In the genomic region with DNA sequence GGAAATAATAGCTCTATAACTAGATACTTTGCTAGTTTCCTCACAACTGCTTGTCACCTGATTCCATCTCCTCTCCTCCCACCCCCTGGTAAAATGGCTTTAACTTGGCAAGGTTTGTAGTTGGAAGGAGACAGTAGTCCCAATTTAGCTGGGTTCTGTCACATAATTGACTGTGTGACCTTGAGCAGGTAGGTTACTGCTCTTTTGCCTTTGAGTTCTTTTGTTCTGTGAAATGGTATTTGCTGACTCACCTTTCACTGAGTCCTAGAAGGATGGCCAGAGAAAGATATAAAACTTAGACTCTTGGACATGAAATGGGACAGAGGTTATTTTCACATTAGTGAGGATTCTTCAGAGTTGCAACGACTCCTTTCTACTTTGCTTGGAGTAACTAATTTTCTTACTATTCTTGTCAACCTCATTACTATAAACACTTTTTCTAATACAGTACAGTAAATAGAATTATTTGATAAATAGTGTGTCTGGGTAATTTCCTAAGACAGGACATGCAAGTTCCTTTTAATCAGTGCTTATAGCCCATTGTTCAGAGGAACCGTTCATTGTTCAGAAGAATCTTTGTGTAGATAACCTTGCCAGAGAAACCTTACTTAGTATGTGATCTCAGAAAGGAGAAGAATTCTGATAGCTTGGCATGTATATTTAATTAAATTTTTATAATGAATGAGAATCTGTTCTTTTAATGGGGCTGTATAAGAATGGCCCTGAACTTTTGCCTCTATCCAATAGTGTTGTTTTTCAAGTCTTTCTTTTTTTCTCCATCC, we compare ENCODE assay signal across 15 cellular contexts. TPM values are rescaled to one million over a fixed set of nuclear protein-coding genes. Genes with fewer than 3 reads are reported as not detected.
A peak's percentile ranks its signal among the peaks of the same experiment; 100 is the strongest.
DNase-seq lines count a peak whose midpoint lies in the region; ATAC-seq and TF ChIP-seq lines count a peak whose summit lies in the region.
"Had no signal": no experiment of that assay in that cellular context is flagged by ENCODE, and none has a peak within 500 bp of the region (broad histone marks: within the 10 kb centered on the region; RNA-seq: fewer than 3 reads in every experiment).

No MANE protein-coding gene starts in this region.

- peaks cover 96% of the 10 kb centered on the region for H3K79me2 ChIP-seq in Karpas-422 (ENCODE audit: low read length)
- H3K79me2 ChIP-seq in SU-DHL-6 (ENCODE audit: insufficient read depth, low read length), result peaks cover 98% of the 10 kb centered on the region

- H3K36me3 ChIP-seq in Karpas-422 (ENCODE audit: insufficient read depth, low read length) (no peaks in the 10 kb centered on the region), SU-DHL-6 (ENCODE audit: low read length) (0 out of 2 replicates have a peak, but pooled peaks cover 3% of the 10 kb centered on the region), iPS-18a (ENCODE audit: control insufficient read depth, low read depth, low read length) (no peaks in the 10 kb centered on the region)
- H3K36me3 ChIP-seq: brain microvascular endothelial cell had no signal

- no peaks in the 10 kb centered on the region for H3K9me3 ChIP-seq in Karpas-422 (ENCODE audit: low read length)
- no peaks in the 10 kb centered on the region for H3K9me3 ChIP-seq in SU-DHL-6 (ENCODE audit: insufficient read depth, low read length)
- no peaks in the 10 kb centered on the region for H3K9me3 ChIP-seq in iPS-18a (ENCODE audit: control insufficient read depth, low read depth, low read length)

- H3K27ac Mint-ChIP-seq in stimulated activated naive B cell treated with anti-CD40 and anti-IgM and Interleukin-4, amounts not matched to agents 10 μg/mL and 1 μg/mL and 100 μg/mL, for 72 hours, result peak overlapping the region; percentile 25
- no peak overlapping the region for H3K27ac Mint-ChIP-seq in activated CD4-positive, alpha-beta memory T cell treated with anti-CD3 and anti-CD28 coated beads for 36 hours
- H3K27ac Mint-ChIP-seq: activated B cell treated with CpG ODN at 0.5 μM for 24 hours; activated CD8-positive, alpha-beta memory T cell treated with anti-CD3 and anti-CD28 coated beads, Interleukin-2, amount 10 ng/mL, durations not matched to agents 7 days and 5 days; immature natural killer cell had no signal

- H3K27ac ChIP-seq in Karpas-422 (ENCODE audit: low read length) (peak overlapping the region; percentile 14; the same call in 1 of the 2 replicates), SU-DHL-6 (ENCODE audit: low read depth, low read length) (peak overlapping the region; percentile 45; the same call in 1 of the 2 replicates), iPS-18a (ENCODE audit: low read length) (peak overlapping the region; percentile 49)
- H3K27ac ChIP-seq: brain microvascular endothelial cell, C4-2B had no signal

- H3K4me1 ChIP-seq in Karpas-422 (ENCODE audit: low read length), result peaks cover 74% of the 10 kb centered on the region
- H3K4me1 ChIP-seq in iPS-18a (ENCODE audit: control insufficient read depth, low read depth, low read length), result peaks cover 16% of the 10 kb centered on the region

- intact Hi-C loops in activated CD4-positive, alpha-beta memory T cell treated with anti-CD3 and anti-CD28 coated beads for 36 hours (cut with micrococcal nuclease), result no loop called here

- no peak overlapping the region for H2AFZ ChIP-seq in Karpas-422 (ENCODE audit: low read length)
- H2AFZ ChIP-seq in SU-DHL-6 (ENCODE audit: low read depth, low read length, severe bottlenecking), result no peak overlapping the region

- H3K4me2 ChIP-seq in Karpas-422 (ENCODE audit: low read depth, low read length, poor library complexity, severe bottlenecking), result peak overlapping the region; percentile 6
- H3K4me2 ChIP-seq in SU-DHL-6 (ENCODE audit: low read depth, low read length, poor library complexity, severe bottlenecking), result peak overlapping the region; percentile 41

- no peak for DNase-seq in Karpas-422
- no peak for DNase-seq in stimulated activated naive B cell treated with anti-CD40 and anti-IgM and Interleukin-4, amounts not matched to agents 10 μg/mL and 1 μg/mL and 100 μg/mL, for 72 hours
- no peak for DNase-seq in activated CD4-positive, alpha-beta memory T cell treated with anti-CD3 and anti-CD28 coated beads for 36 hours
- DNase-seq: activated B cell treated with CpG ODN at 0.5 μM for 24 hours; activated CD8-positive, alpha-beta memory T cell treated with anti-CD3 and anti-CD28 coated beads, Interleukin-2, amount 10 ng/mL, durations not matched to agents 7 days and 5 days; brain microvascular endothelial cell; effector CD4-positive, alpha-beta T cell; immature natural killer cell; NCI-H1092 treated with DMSO at 0.1 percent for 48 hours; NCI-H345 had no signal

- H3K27me3 Mint-ChIP-seq in stimulated activated naive B cell treated with anti-CD40 and anti-IgM and Interleukin-4, amounts not matched to agents 10 μg/mL and 1 μg/mL and 100 μg/mL, for 72 hours, result no peaks in the 10 kb centered on the region
- H3K27me3 Mint-ChIP-seq in activated CD4-positive, alpha-beta memory T cell treated with anti-CD3 and anti-CD28 coated beads for 36 hours, result no peaks in the 10 kb centered on the region
- H3K27me3 Mint-ChIP-seq: activated B cell treated with CpG ODN at 0.5 μM for 24 hours; activated CD8-positive, alpha-beta memory T cell treated with anti-CD3 and anti-CD28 coated beads, Interleukin-2, amount 10 ng/mL, durations not matched to agents 7 days and 5 days had no signal

- H3K4me3 Mint-ChIP-seq in stimulated activated naive B cell treated with anti-CD40 and anti-IgM and Interleukin-4, amounts not matched to agents 10 μg/mL and 1 μg/mL and 100 μg/mL, for 72 hours, result no peak overlapping the region
- no peak overlapping the region for H3K4me3 Mint-ChIP-seq in activated CD4-positive, alpha-beta memory T cell treated with anti-CD3 and anti-CD28 coated beads for 36 hours
- H3K4me3 Mint-ChIP-seq: activated B cell treated with CpG ODN at 0.5 μM for 24 hours; activated CD8-positive, alpha-beta memory T cell treated with anti-CD3 and anti-CD28 coated beads, Interleukin-2, amount 10 ng/mL, durations not matched to agents 7 days and 5 days; immature natural killer cell had no signal

- H4K20me1 ChIP-seq in Karpas-422 (ENCODE audit: insufficient read depth, low read depth, low read length) (peaks cover 41% of the 10 kb centered on the region), SU-DHL-6 (ENCODE audit: low read depth, low read length) (peaks cover 30% of the 10 kb centered on the region; the same call in 1 of the 2 replicates)

- POLR2A ChIA-PET in activated CD4-positive, alpha-beta memory T cell treated with anti-CD3 and anti-CD28 coated beads for 36 hours (lab: Charles Lee), result interaction anchor here (0.8 kb wide), 1 partner anchor 12 kb away, joined by 3 read pairs; no protein-coding TSS in a partner anchor

- H3K4me3 ChIP-seq in Karpas-422 (ENCODE audit: low read length) (no peak overlapping the region), SU-DHL-6 (ENCODE audit: insufficient read depth, low read length, poor library complexity, severe bottlenecking) (no peak overlapping the region), iPS-18a (ENCODE audit: low read length) (no peak overlapping the region)

- H3F3A ChIP-seq in SU-DHL-6 (ENCODE audit: insufficient read depth), result peaks cover 44% of the 10 kb centered on the region

- H3K4me1 Mint-ChIP-seq in stimulated activated naive B cell treated with anti-CD40 and anti-IgM and Interleukin-4, amounts not matched to agents 10 μg/mL and 1 μg/mL and 100 μg/mL, for 72 hours, result peaks cover 21 to 56% of the 10 kb centered on the region in 2 donors
- peaks cover 48% of the 10 kb centered on the region for H3K4me1 Mint-ChIP-seq in activated CD4-positive, alpha-beta memory T cell treated with anti-CD3 and anti-CD28 coated beads for 36 hours (ENCODE audit: low read depth)

- CTCF ChIA-PET in activated CD4-positive, alpha-beta memory T cell treated with anti-CD3 and anti-CD28 coated beads for 36 hours (lab: Charles Lee), result interaction anchor here (1.5 kb wide), 1 partner anchor 64 kb away, joined by 4 read pairs; no protein-coding TSS in a partner anchor

- no peaks in the 10 kb centered on the region for H3K9me2 ChIP-seq in Karpas-422 (replicated peaks; ENCODE audit: insufficient read depth, low read length)
- H3K9me2 ChIP-seq in SU-DHL-6 (replicated peaks; ENCODE audit: insufficient read depth, low read length), result no peaks in the 10 kb centered on the region

- H3K9ac ChIP-seq in Karpas-422 (ENCODE audit: low read length), result no peak overlapping the region
- H3K9ac ChIP-seq in SU-DHL-6 (ENCODE audit: low read length), result no peak overlapping the region
- H3K9ac ChIP-seq in iPS-18a (ENCODE audit: low read length), result no peak overlapping the region

- H3K36me3 Mint-ChIP-seq in stimulated activated naive B cell treated with anti-CD40 and anti-IgM and Interleukin-4, amounts not matched to agents 10 μg/mL and 1 μg/mL and 100 μg/mL, for 72 hours, result peaks cover 0 to 10% of the 10 kb centered on the region in 2 donors
- H3K36me3 Mint-ChIP-seq in activated CD4-positive, alpha-beta memory T cell treated with anti-CD3 and anti-CD28 coated beads for 36 hours, result peaks cover 5% of the 10 kb centered on the region
- H3K36me3 Mint-ChIP-seq: immature natural killer cell had no signal

- H3K27me3 ChIP-seq in Karpas-422 (ENCODE audit: low read length), result no peaks in the 10 kb centered on the region
- H3K27me3 ChIP-seq in SU-DHL-6 (ENCODE audit: low read length), result no peaks in the 10 kb centered on the region
- no peaks in the 10 kb centered on the region for H3K27me3 ChIP-seq in iPS-18a (ENCODE audit: control insufficient read depth, insufficient read depth, low read length)
- H3K27me3 ChIP-seq: brain microvascular endothelial cell had no signal

- no peaks in the 10 kb centered on the region for H3K9me3 Mint-ChIP-seq in stimulated activated naive B cell treated with anti-CD40 and anti-IgM and Interleukin-4, amounts not matched to agents 10 μg/mL and 1 μg/mL and 100 μg/mL, for 72 hours
- H3K9me3 Mint-ChIP-seq in activated CD4-positive, alpha-beta memory T cell treated with anti-CD3 and anti-CD28 coated beads for 36 hours, result no peaks in the 10 kb centered on the region
- H3K9me3 Mint-ChIP-seq: activated B cell treated with CpG ODN at 0.5 μM for 24 hours, immature natural killer cell had no signal

- TF ChIP-seq CTCF in SU-DHL-6 (IDR thresholded peaks at IDR 0.05; ENCODE audit: insufficient read depth, low read length, poor library complexity, severe bottlenecking), result no peak

- ATAC-seq in stimulated activated naive B cell treated with anti-CD40 and anti-IgM and Interleukin-4, amounts not matched to agents 10 μg/mL and 1 μg/mL and 100 μg/mL, for 72 hours (replicated peaks), result no peak
- ATAC-seq in esophagus mucosa (no peak), GM21390 (IDR thresholded peaks at IDR 0.05; ENCODE audit: unreplicated experiment) (no peak)
- ATAC-seq: activated CD8-positive, alpha-beta memory T cell treated with anti-CD3 and anti-CD28 coated beads, Interleukin-2, amount 10 ng/mL, durations not matched to agents 7 days and 5 days had no signal

RNA-seq across cellular contexts. Expression of a gene that starts 14.3 kb away (rescaled TPM):
- 156 and 166 TPM in 2 replicates for total RNA-seq in Karpas-422 (2014; rRNA removed; shearing (Covaris generic); ENCODE audit: low replicate concordance)
- total RNA-seq in esophagus mucosa, result 84.9 TPM
- total RNA-seq in activated CD4-positive, alpha-beta memory T cell treated with anti-CD3 and anti-CD28 coated beads for 36 hours, result 100 to 1,000 TPM; 106 to 113 TPM
